ENCODE assay signal across 1 cellular context in the genomic region with DNA sequence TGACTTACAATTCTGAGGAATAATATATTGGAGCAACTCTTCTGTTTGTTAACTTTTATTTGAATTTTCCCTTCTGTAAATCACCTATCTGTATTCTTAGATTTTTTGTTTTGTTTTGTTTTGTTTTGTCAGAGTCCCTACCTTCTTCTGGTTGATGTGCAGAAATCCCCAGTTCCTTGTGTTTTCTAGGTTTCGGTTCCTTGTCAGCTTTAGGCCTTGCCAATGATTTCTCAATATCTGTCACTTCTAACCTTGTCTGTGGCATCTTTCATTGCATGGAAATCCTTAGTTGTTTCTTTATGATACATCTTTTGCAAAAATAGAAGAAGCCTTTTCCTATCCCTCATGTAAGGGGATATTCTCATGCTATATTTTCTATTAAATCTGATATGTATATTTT.
TF ChIP-seq lines count a peak whose summit lies in the region.

No MANE protein-coding gene starts in this region.

TF ChIP-seq in GM12878, 131 proteins besides CTCF, POLR2A, EP300 and RAD21 (continued from another document and continues in another):
- TF ChIP-seq JUND (IDR thresholded peaks at IDR 0.05; ENCODE audit: low read depth, low read length): no peak
- TF ChIP-seq GATAD2B (conservative IDR thresholded peaks at IDR 0.05; ENCODE audit: low read depth): no peak
- TF ChIP-seq MEF2B (IDR thresholded peaks at IDR 0.05; ENCODE audit: partially characterized antibody, poor library complexity, severe bottlenecking): no peak
- no peak for TF ChIP-seq ZNF24 (IDR thresholded peaks at IDR 0.05)
- TF ChIP-seq BCL11A (IDR thresholded peaks at IDR 0.05; ENCODE audit: low read depth, low read length): peak; percentile 58; the same call in 1 of the 2 replicates
- no peak for TF ChIP-seq STAT3 (IDR thresholded peaks at IDR 0.05; ENCODE audit: low read depth, low read length)
- TF ChIP-seq, protein P1, sequence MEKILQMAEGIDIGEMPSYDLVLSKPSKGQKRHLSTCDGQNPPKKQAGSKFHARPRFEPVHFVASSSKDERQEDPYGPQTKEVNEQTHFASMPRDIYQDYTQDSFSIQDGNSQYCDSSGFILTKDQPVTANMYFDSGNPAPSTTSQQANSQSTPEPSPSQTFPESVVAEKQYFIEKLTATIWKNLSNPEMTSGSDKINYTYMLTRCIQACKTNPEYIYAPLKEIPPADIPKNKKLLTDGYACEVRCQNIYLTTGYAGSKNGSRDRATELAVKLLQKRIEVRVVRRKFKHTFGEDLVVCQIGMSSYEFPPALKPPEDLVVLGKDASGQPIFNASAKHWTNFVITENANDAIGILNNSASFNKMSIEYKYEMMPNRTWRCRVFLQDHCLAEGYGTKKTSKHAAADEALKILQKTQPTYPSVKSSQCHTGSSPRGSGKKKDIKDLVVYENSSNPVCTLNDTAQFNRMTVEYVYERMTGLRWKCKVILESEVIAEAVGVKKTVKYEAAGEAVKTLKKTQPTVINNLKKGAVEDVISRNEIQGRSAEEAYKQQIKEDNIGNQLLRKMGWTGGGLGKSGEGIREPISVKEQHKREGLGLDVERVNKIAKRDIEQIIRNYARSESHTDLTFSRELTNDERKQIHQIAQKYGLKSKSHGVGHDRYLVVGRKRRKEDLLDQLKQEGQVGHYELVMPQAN (conservative IDR thresholded peaks at IDR 0.05): no peak
- no peak for TF ChIP-seq CBFB (IDR thresholded peaks at IDR 0.05; ENCODE audit: low read depth)
- no peak for TF ChIP-seq NFXL1 (IDR thresholded peaks at IDR 0.05; ENCODE audit: borderline replicate concordance)
- TF ChIP-seq SREBF2 (IDR thresholded peaks at IDR 0.05; ENCODE audit: low read length): no peak
- peak; percentile 71 for TF ChIP-seq IKZF1 (conservative IDR thresholded peaks at IDR 0.05)
- no peak for TF ChIP-seq TARDBP (IDR thresholded peaks at IDR 0.05; ENCODE audit: borderline replicate concordance)
- no peak for TF ChIP-seq MYC (IDR thresholded peaks at IDR 0.05; ENCODE audit: insufficient read depth, insufficient read length, insufficient replicate concordance, low read length, severe bottlenecking)
- TF ChIP-seq ZNF274 (IDR thresholded peaks at IDR 0.05; ENCODE audit: insufficient read depth, insufficient read length): no peak
- TF ChIP-seq, protein P2, sequence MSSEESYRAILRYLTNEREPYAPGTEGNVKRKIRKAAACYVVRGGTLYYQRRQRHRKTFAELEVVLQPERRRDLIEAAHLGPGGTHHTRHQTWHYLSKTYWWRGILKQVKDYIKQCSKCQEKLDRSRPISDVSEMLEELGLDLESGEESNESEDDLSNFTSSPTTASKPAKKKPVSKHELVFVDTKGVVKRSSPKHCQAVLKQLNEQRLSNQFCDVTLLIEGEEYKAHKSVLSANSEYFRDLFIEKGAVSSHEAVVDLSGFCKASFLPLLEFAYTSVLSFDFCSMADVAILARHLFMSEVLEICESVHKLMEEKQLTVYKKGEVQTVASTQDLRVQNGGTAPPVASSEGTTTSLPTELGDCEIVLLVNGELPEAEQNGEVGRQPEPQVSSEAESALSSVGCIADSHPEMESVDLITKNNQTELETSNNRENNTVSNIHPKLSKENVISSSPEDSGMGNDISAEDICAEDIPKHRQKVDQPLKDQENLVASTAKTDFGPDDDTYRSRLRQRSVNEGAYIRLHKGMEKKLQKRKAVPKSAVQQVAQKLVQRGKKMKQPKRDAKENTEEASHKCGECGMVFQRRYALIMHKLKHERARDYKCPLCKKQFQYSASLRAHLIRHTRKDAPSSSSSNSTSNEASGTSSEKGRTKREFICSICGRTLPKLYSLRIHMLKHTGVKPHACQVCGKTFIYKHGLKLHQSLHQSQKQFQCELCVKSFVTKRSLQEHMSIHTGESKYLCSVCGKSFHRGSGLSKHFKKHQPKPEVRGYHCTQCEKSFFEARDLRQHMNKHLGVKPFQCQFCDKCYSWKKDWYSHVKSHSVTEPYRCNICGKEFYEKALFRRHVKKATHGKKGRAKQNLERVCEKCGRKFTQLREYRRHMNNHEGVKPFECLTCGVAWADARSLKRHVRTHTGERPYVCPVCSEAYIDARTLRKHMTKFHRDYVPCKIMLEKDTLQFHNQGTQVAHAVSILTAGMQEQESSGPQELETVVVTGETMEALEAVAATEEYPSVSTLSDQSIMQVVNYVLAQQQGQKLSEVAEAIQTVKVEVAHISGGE (CRISPR knock-in tag; IDR thresholded peaks at IDR 0.05): no peak
- TF ChIP-seq YY1 (IDR thresholded peaks at IDR 0.05; ENCODE audit: low read depth, low read length): no peak
- TF ChIP-seq WRNIP1 (IDR thresholded peaks at IDR 0.05; ENCODE audit: borderline replicate concordance, low read depth, low read length): no peak
- no peak for TF ChIP-seq TCF7 (IDR thresholded peaks at IDR 0.05; ENCODE audit: borderline replicate concordance)
- TF ChIP-seq PML (IDR thresholded peaks at IDR 0.05; ENCODE audit: low read length): no peak
- TF ChIP-seq, protein P3, sequence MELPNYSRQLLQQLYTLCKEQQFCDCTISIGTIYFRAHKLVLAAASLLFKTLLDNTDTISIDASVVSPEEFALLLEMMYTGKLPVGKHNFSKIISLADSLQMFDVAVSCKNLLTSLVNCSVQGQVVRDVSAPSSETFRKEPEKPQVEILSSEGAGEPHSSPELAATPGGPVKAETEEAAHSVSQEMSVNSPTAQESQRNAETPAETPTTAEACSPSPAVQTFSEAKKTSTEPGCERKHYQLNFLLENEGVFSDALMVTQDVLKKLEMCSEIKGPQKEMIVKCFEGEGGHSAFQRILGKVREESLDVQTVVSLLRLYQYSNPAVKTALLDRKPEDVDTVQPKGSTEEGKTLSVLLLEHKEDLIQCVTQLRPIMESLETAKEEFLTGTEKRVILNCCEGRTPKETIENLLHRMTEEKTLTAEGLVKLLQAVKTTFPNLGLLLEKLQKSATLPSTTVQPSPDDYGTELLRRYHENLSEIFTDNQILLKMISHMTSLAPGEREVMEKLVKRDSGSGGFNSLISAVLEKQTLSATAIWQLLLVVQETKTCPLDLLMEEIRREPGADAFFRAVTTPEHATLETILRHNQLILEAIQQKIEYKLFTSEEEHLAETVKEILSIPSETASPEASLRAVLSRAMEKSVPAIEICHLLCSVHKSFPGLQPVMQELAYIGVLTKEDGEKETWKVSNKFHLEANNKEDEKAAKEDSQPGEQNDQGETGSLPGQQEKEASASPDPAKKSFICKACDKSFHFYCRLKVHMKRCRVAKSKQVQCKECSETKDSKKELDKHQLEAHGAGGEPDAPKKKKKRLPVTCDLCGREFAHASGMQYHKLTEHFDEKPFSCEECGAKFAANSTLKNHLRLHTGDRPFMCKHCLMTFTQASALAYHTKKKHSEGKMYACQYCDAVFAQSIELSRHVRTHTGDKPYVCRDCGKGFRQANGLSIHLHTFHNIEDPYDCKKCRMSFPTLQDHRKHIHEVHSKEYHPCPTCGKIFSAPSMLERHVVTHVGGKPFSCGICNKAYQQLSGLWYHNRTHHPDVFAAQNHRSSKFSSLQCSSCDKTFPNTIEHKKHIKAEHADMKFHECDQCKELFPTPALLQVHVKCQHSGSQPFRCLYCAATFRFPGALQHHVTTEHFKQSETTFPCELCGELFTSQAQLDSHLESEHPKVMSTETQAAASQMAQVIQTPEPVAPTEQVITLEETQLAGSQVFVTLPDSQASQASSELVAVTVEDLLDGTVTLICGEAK (IDR thresholded peaks at IDR 0.05; ENCODE audit: borderline replicate concordance): no peak
- peak; percentile 51; the same call in 1 of the 2 replicates for TF ChIP-seq NBN (IDR thresholded peaks at IDR 0.05)
- TF ChIP-seq BHLHE40 (IDR thresholded peaks at IDR 0.05; ENCODE audit: borderline replicate concordance in 1 of 2, low read depth in 2 of 2, low read length in 1 of 2): no peak
- TF ChIP-seq RFX5 (IDR thresholded peaks at IDR 0.05; ENCODE audit: low read depth, low read length): no peak
- TF ChIP-seq NR2F1 (conservative IDR thresholded peaks at IDR 0.05): no peak
- no peak for TF ChIP-seq RAD51 (IDR thresholded peaks at IDR 0.05)
- TF ChIP-seq, protein P4, sequence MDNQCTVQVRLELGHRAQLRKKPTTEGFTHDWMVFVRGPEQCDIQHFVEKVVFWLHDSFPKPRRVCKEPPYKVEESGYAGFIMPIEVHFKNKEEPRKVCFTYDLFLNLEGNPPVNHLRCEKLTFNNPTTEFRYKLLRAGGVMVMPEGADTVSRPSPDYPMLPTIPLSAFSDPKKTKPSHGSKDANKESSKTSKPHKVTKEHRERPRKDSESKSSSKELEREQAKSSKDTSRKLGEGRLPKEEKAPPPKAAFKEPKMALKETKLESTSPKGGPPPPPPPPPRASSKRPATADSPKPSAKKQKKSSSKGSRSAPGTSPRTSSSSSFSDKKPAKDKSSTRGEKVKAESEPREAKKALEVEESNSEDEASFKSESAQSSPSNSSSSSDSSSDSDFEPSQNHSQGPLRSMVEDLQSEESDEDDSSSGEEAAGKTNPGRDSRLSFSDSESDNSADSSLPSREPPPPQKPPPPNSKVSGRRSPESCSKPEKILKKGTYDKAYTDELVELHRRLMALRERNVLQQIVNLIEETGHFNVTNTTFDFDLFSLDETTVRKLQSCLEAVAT (IDR thresholded peaks at IDR 0.05): no peak
- no peak for TF ChIP-seq SREBF1 (IDR thresholded peaks at IDR 0.05; ENCODE audit: low read length)
- TF ChIP-seq, protein P5, sequence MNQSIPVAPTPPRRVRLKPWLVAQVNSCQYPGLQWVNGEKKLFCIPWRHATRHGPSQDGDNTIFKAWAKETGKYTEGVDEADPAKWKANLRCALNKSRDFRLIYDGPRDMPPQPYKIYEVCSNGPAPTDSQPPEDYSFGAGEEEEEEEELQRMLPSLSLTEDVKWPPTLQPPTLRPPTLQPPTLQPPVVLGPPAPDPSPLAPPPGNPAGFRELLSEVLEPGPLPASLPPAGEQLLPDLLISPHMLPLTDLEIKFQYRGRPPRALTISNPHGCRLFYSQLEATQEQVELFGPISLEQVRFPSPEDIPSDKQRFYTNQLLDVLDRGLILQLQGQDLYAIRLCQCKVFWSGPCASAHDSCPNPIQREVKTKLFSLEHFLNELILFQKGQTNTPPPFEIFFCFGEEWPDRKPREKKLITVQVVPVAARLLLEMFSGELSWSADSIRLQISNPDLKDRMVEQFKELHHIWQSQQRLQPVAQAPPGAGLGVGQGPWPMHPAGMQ (IDR thresholded peaks at IDR 0.05; ENCODE audit: borderline replicate concordance): no peak
- TF ChIP-seq, protein P6, sequence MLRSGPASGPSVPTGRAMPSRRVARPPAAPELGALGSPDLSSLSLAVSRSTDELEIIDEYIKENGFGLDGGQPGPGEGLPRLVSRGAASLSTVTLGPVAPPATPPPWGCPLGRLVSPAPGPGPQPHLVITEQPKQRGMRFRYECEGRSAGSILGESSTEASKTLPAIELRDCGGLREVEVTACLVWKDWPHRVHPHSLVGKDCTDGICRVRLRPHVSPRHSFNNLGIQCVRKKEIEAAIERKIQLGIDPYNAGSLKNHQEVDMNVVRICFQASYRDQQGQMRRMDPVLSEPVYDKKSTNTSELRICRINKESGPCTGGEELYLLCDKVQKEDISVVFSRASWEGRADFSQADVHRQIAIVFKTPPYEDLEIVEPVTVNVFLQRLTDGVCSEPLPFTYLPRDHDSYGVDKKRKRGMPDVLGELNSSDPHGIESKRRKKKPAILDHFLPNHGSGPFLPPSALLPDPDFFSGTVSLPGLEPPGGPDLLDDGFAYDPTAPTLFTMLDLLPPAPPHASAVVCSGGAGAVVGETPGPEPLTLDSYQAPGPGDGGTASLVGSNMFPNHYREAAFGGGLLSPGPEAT (IDR thresholded peaks at IDR 0.05; ENCODE audit: low read depth): peak; percentile 86
- no peak for TF ChIP-seq ZZZ3 (IDR thresholded peaks at IDR 0.05; ENCODE audit: control insufficient read depth, insufficient read length, low read depth)
- TF ChIP-seq FOXK2 (IDR thresholded peaks at IDR 0.05): no peak
- no peak for TF ChIP-seq SUPT20H (IDR thresholded peaks at IDR 0.05; ENCODE audit: borderline replicate concordance, control insufficient read depth, low read depth, low read length)
- TF ChIP-seq HCFC1 (IDR thresholded peaks at IDR 0.05; ENCODE audit: low read length): no peak
- TF ChIP-seq PAX5 (IDR thresholded peaks at IDR 0.05; ENCODE audit: borderline replicate concordance, low read depth, low read length): 0 out of 2 replicates have a peak, but pooled peaks have one; percentile 22
- TF ChIP-seq, protein P7, sequence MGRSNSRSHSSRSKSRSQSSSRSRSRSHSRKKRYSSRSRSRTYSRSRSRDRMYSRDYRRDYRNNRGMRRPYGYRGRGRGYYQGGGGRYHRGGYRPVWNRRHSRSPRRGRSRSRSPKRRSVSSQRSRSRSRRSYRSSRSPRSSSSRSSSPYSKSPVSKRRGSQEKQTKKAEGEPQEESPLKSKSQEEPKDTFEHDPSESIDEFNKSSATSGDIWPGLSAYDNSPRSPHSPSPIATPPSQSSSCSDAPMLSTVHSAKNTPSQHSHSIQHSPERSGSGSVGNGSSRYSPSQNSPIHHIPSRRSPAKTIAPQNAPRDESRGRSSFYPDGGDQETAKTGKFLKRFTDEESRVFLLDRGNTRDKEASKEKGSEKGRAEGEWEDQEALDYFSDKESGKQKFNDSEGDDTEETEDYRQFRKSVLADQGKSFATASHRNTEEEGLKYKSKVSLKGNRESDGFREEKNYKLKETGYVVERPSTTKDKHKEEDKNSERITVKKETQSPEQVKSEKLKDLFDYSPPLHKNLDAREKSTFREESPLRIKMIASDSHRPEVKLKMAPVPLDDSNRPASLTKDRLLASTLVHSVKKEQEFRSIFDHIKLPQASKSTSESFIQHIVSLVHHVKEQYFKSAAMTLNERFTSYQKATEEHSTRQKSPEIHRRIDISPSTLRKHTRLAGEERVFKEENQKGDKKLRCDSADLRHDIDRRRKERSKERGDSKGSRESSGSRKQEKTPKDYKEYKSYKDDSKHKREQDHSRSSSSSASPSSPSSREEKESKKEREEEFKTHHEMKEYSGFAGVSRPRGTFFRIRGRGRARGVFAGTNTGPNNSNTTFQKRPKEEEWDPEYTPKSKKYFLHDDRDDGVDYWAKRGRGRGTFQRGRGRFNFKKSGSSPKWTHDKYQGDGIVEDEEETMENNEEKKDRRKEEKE (IDR thresholded peaks at IDR 0.05): no peak
- TF ChIP-seq HDAC2 (IDR thresholded peaks at IDR 0.05): no peak
- no peak for TF ChIP-seq SMAD1 (IDR thresholded peaks at IDR 0.05; ENCODE audit: low read depth, partially characterized antibody)
- TF ChIP-seq, protein P8, sequence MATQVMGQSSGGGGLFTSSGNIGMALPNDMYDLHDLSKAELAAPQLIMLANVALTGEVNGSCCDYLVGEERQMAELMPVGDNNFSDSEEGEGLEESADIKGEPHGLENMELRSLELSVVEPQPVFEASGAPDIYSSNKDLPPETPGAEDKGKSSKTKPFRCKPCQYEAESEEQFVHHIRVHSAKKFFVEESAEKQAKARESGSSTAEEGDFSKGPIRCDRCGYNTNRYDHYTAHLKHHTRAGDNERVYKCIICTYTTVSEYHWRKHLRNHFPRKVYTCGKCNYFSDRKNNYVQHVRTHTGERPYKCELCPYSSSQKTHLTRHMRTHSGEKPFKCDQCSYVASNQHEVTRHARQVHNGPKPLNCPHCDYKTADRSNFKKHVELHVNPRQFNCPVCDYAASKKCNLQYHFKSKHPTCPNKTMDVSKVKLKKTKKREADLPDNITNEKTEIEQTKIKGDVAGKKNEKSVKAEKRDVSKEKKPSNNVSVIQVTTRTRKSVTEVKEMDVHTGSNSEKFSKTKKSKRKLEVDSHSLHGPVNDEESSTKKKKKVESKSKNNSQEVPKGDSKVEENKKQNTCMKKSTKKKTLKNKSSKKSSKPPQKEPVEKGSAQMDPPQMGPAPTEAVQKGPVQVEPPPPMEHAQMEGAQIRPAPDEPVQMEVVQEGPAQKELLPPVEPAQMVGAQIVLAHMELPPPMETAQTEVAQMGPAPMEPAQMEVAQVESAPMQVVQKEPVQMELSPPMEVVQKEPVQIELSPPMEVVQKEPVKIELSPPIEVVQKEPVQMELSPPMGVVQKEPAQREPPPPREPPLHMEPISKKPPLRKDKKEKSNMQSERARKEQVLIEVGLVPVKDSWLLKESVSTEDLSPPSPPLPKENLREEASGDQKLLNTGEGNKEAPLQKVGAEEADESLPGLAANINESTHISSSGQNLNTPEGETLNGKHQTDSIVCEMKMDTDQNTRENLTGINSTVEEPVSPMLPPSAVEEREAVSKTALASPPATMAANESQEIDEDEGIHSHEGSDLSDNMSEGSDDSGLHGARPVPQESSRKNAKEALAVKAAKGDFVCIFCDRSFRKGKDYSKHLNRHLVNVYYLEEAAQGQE (IDR thresholded peaks at IDR 0.05; ENCODE audit: low read depth, low read length): no peak
- TF ChIP-seq SRF (IDR thresholded peaks at IDR 0.05; ENCODE audit: low read depth in 2 of 2, low read length in 2 of 2): no peak
